In genomic region chr2:102915128-102915527, GRCh38 we compare ENCODE assay signal across 19 cellular contexts.
DNase-seq lines count a peak whose midpoint lies in the region; FAIRE-seq and TF ChIP-seq lines count a peak whose summit lies in the region.
"Had no signal": no experiment of that assay in that cellular context is flagged by ENCODE, and none has a peak within 500 bp of the region (broad histone marks: within the 10 kb centered on the region; RNA-seq: fewer than 3 reads in every experiment).

No MANE protein-coding gene starts in this region.

- H3K9me3 ChIP-seq in astrocyte (ENCODE audit: insufficient read depth, low read depth, low read length), result peaks cover 10% of the 10 kb centered on the region
- H3K9me3 ChIP-seq: HAP-1, sigmoid colon, upper lobe of right lung had no signal

- H3K27me3 ChIP-seq in astrocyte (ENCODE audit: insufficient read depth, low read length), result no peaks in the 10 kb centered on the region
- no peaks in the 10 kb centered on the region for H3K27me3 ChIP-seq in kidney epithelial cell (ENCODE audit: control insufficient read depth, insufficient read depth, low read length)
- H3K27me3 ChIP-seq: body of pancreas, sigmoid colon, upper lobe of right lung had no signal

- FAIRE-seq in astrocyte (lab: Jason Lieb, UNC), result no peak

- H3K9ac ChIP-seq in astrocyte (ENCODE audit: low read length), result no peak overlapping the region

- no peaks in the 10 kb centered on the region for H3K4me1 ChIP-seq in astrocyte (ENCODE audit: insufficient read depth, low read length)
- H3K4me1 ChIP-seq: body of pancreas, HAP-1, sigmoid colon, upper lobe of right lung had no signal

- H3K9me3 Mint-ChIP-seq in astrocyte (ENCODE audit: unreplicated experiment), result peaks cover 12% of the 10 kb centered on the region

- H3K4me3 ChIP-seq in astrocyte (ENCODE audit: insufficient read depth, low read depth, low read length) (no peak overlapping the region), kidney epithelial cell (ENCODE audit: low read depth, low read length) (no peak overlapping the region)
- H3K4me3 ChIP-seq: body of pancreas, HAP-1, sigmoid colon, upper lobe of right lung had no signal

- H3K4me3 Mint-ChIP-seq in astrocyte (ENCODE audit: unreplicated experiment), result no peak overlapping the region
- H3K4me3 Mint-ChIP-seq: mesothelial cell of epicardium, WTC11 had no signal

- H3K27me3 Mint-ChIP-seq in astrocyte (ENCODE audit: low read depth, unreplicated experiment), result no peaks in the 10 kb centered on the region

- TF ChIP-seq CTCF in astrocyte (IDR thresholded peaks at IDR 0.05; ENCODE audit: insufficient read depth, low read depth, low read length) (no peak), kidney epithelial cell (IDR thresholded peaks at IDR 0.05; ENCODE audit: insufficient read depth, low read length, poor library complexity, severe bottlenecking) (no peak)

- no peaks in the 10 kb centered on the region for H3K79me2 ChIP-seq in astrocyte (ENCODE audit: insufficient read depth, low read length)

- peak overlapping the region; percentile 93 for H3K27ac Mint-ChIP-seq in astrocyte (ENCODE audit: unreplicated experiment)
- H3K27ac Mint-ChIP-seq: mesothelial cell of epicardium, WTC11 had no signal

- H3K4me2 ChIP-seq in astrocyte (ENCODE audit: low read length), result no peak overlapping the region

- H3K36me3 Mint-ChIP-seq in astrocyte (ENCODE audit: low read depth, unreplicated experiment), result no peaks in the 10 kb centered on the region
- H3K36me3 Mint-ChIP-seq: mesothelial cell of epicardium had no signal

- peaks cover 5% of the 10 kb centered on the region for H3K4me1 Mint-ChIP-seq in astrocyte (ENCODE audit: low read depth, unreplicated experiment)
- H3K4me1 Mint-ChIP-seq: mesothelial cell of epicardium had no signal

- no peak overlapping the region for H2AFZ ChIP-seq in astrocyte (ENCODE audit: low read depth, low read length)

- peak; percentile 8 for DNase-seq in COLO829 (ENCODE audit: low spot score)
- DNase-seq in HT1080 (ENCODE audit: low read depth), result peak; percentile 94
- peak; percentile 80 for DNase-seq in astrocyte (ENCODE audit: low read depth)
- peak; percentile 23 for DNase-seq in kidney epithelial cell (ENCODE audit: low read depth)
- DNase-seq in ecto neural progenitor cell (ENCODE audit: low spot score), result no peak
- DNase-seq in germinal center (ENCODE audit: low spot score), result no peak
- DNase-seq in NCI-H1436 (lab: John Stamatoyannopoulos, UW), result no peak
- no peak for DNase-seq in GM19240 (ENCODE audit: insufficient read length, low spot score)
- DNase-seq: activated gamma-delta T cell treated with Interleukin-2 at 50 U/mL for 16 hours, body of pancreas, DMS153, foreskin melanocyte, NCI-H1694, NCI-H446 treated with DMSO at 0.1 percent for 48 hours, sigmoid colon, upper lobe of right lung had no signal

- H3K36me3 ChIP-seq in astrocyte (ENCODE audit: insufficient read depth, low read length) (no peaks in the 10 kb centered on the region), kidney epithelial cell (ENCODE audit: control insufficient read depth, insufficient read depth, low read length) (no peaks in the 10 kb centered on the region)
- H3K36me3 ChIP-seq: HAP-1, sigmoid colon, upper lobe of right lung had no signal

- no peak overlapping the region for H3K27ac ChIP-seq in astrocyte (ENCODE audit: low read depth, low read length)
- H3K27ac ChIP-seq: body of pancreas, sigmoid colon, upper lobe of right lung had no signal

- H4K20me1 ChIP-seq in astrocyte (ENCODE audit: insufficient read depth, low read length), result no peaks in the 10 kb centered on the region

Comparison
In these comparisons a context has a peak if more than half of its experiments do, and no peak if none do; other contexts are left out.
1. DNase-seq: peak in COLO829 (single experiment), HT1080 (single experiment), astrocyte (single experiment) and kidney epithelial cell (single experiment); none in ecto neural progenitor cell (single experiment), germinal center (single experiment), NCI-H1436 (single experiment) and GM19240 (single experiment).